Comparison of ENCODE assay signal across 8 cellular contexts in genomic region chr19:29528350-29528945, GRCh38. TPM values are rescaled to one million over a fixed set of nuclear protein-coding genes. Genes with fewer than 3 reads are reported as not detected.
A peak's percentile ranks its signal among the peaks of the same experiment; 100 is the strongest.
DNase-seq lines count a peak whose midpoint lies in the region; ATAC-seq, FAIRE-seq and TF ChIP-seq lines count a peak whose summit lies in the region.

No MANE protein-coding gene starts in this region.

- H2AFZ ChIP-seq in K562 (ENCODE audit: low read depth, low read length): no peak overlapping the region

- peaks cover 6% of the 10 kb centered on the region for H3K36me3 Mint-ChIP-seq in MCF 10A (ENCODE audit: insufficient read depth, unreplicated experiment)

- peak in 2 of 3 donors; percentile 47 to 62 for TF ChIP-seq CTCF in breast epithelium (IDR thresholded peaks at IDR 0.05)
- no peak for TF ChIP-seq CTCF in MCF 10A (IDR thresholded peaks at IDR 0.05; ENCODE audit: unreplicated experiment)
- TF ChIP-seq CTCF in K562 (IDR thresholded peaks at IDR 0.05 in 2 of 3, conservative IDR thresholded peaks at IDR 0.05 in 1 of 3; ENCODE audit: insufficient read depth in 2 of 3, low read depth in 1 of 3, low read length in 3 of 3): peak; percentile 74 to 88 (median 76)

- intact Hi-C loops in breast epithelium (cut with DNase I; ENCODE audit: low total_unique reads) (no loop called here), MCF 10A (cut with micrococcal nuclease) (no loop called here), K562 (cut with micrococcal nuclease) (loop anchor here (2.0 to 10.0 kb wide), 5 partner anchors 61 to 584 kb away; partner anchors contain the start of gene C19orf12)

- peak; percentile 24 to 75 for TF ChIP-seq RAD21 in K562 (CRISPR knock-in tag; conservative IDR thresholded peaks at IDR 0.05 in 1 of 2, IDR thresholded peaks at IDR 0.05 in 1 of 2)

- H3K9me3 Mint-ChIP-seq in MCF 10A (ENCODE audit: unreplicated experiment): peaks cover 14% of the 10 kb centered on the region

- WGBS in K562 (ENCODE audit: insufficient coverage, low coverage, missing lambda C conversion rate): 11% methylated on average over 33 of the region's 57 CpGs

- in situ Hi-C loops in K562 (cut with MboI): no loop called here

- no peaks in the 10 kb centered on the region for H3K4me1 Mint-ChIP-seq in MCF 10A (ENCODE audit: insufficient read depth, unreplicated experiment)

- H3K4me3 ChIP-seq in breast epithelium (peak overlapping the region; percentile 0 to 61 (median 31)), K562 (no peak overlapping the region)

- DNase-seq in breast epithelium (ENCODE audit: low spot score in 2 of 2) (peak in 1 of 2 donors; percentile 22), MCF 10A (ENCODE audit: unreplicated experiment) (no peak), HuH-7.5 (ENCODE audit: low spot score) (peak; percentile 78), T-helper 2 cell (peak in 4 of 5 experiments; percentile 3 to 80 (median 34)), K562 (ENCODE audit: extremely low read depth in 1 of 4, low spot score in 3 of 4) (peak; percentile 60 to 78 (median 77)), iPS-NIHi11 (ENCODE audit: low spot score) (peak; percentile 88), smooth muscle cell of the brain vasculature (ENCODE audit: low read depth, low spot score) (peak; percentile 13), NOMO-1 treated with DMSO at 0.1 percent for 48 hours (lab: John Stamatoyannopoulos, UW; ENCODE audit: unreplicated experiment) (no peak)

- no peak overlapping the region for H3K4me3 Mint-ChIP-seq in MCF 10A (ENCODE audit: unreplicated experiment)

- H4K20me1 ChIP-seq in K562 (replicated peaks; ENCODE audit: control insufficient read depth, insufficient read depth, low read length): no peaks in the 10 kb centered on the region

- TF ChIP-seq EP300 in K562 (IDR thresholded peaks at IDR 0.05; ENCODE audit: low read length): no peak

- no peak for FAIRE-seq in K562 (lab: Jason Lieb, UNC)

- H3K27me3 Mint-ChIP-seq in MCF 10A (ENCODE audit: insufficient read depth, unreplicated experiment): no peaks in the 10 kb centered on the region

- no peaks in the 10 kb centered on the region for H3K79me2 ChIP-seq in K562 (ENCODE audit: control insufficient read depth, insufficient read depth, low read length)

- H3K27ac Mint-ChIP-seq in MCF 10A (ENCODE audit: low read depth, unreplicated experiment): no peak overlapping the region

- H3K27me3 ChIP-seq in breast epithelium (peaks cover 3 to 100% of the 10 kb centered on the region in 2 donors), K562 (ENCODE audit: control insufficient read depth in 2 of 2, insufficient read depth in 2 of 2, low read length in 2 of 2) (peaks cover 0 to 31% of the 10 kb centered on the region in 2 experiments; a peak in 2 of 5 replicates)

- H3K36me3 ChIP-seq in breast epithelium (no peaks in the 10 kb centered on the region), K562 (ENCODE audit: control insufficient read depth, insufficient read depth, low read length) (no peaks in the 10 kb centered on the region)

- H3K4me2 ChIP-seq in K562 (ENCODE audit: insufficient read depth, low read length): no peak overlapping the region

- CTCF ChIA-PET in MCF 10A (lab: Yijun Ruan, JAX): no interaction called here
- CTCF ChIA-PET in K562 (lab: Yijun Ruan, JAX; ENCODE audit: low intra/inter-chr PET ratio): interaction anchor here (0.7 kb wide), 1 partner anchor 195 kb away, joined by 3 read pairs; no protein-coding TSS in a partner anchor

- no peaks in the 10 kb centered on the region for H3K9me1 ChIP-seq in K562 (ENCODE audit: control insufficient read depth, insufficient read depth, low read length)

- peaks cover 0 to 8% of the 10 kb centered on the region in 2 donors for H3K4me1 ChIP-seq in breast epithelium
- peaks cover 0 to 43% of the 10 kb centered on the region in 2 experiments; a peak in 2 of 5 replicates for H3K4me1 ChIP-seq in K562 (replicated peaks in 1 of 2; ENCODE audit: control insufficient read depth in 2 of 2, insufficient read depth in 2 of 2, low read length in 2 of 2)

- BruUV-seq in MCF 10A (replicated peaks; lab: Mats Ljungman, UMichigan) (no TSS peak), K562 (replicated peaks; lab: Mats Ljungman, UMichigan) (no TSS peak)

- peak; percentile 95 for ATAC-seq in K562

- TF ChIP-seq POLR2A in breast epithelium (IDR thresholded peaks at IDR 0.05): no peak
- no peak for TF ChIP-seq POLR2A in K562 (conservative IDR thresholded peaks at IDR 0.05)

- POLR2A ChIA-PET in MCF 10A (lab: Yijun Ruan, JAX): no interaction called here
- POLR2A ChIA-PET in K562 (lab: Yijun Ruan, JAX): interaction anchor here (1.2 kb wide), 1 partner anchor 150 kb away, joined by 5 read pairs; no protein-coding TSS in a partner anchor

- no peak overlapping the region for H3K27ac ChIP-seq in breast epithelium
- no peak overlapping the region for H3K27ac ChIP-seq in K562 (ENCODE audit: extremely low read depth, low read depth, low read length)

- no peak overlapping the region for H3K9ac ChIP-seq in K562 (ENCODE audit: insufficient read depth in 1 of 2, low read depth in 2 of 2, low read length in 2 of 2)

- H3K9me3 ChIP-seq in breast epithelium: no peaks in the 10 kb centered on the region
- no peaks in the 10 kb centered on the region for H3K9me3 ChIP-seq in K562 (replicated peaks; ENCODE audit: control insufficient read depth, insufficient read depth, low read depth, low read length)

TF ChIP-seq in K562, 482 proteins besides CTCF, POLR2A, EP300 and RAD21:
- TF ChIP-seq NRF1 (conservative IDR thresholded peaks at IDR 0.05 in 1 of 2, IDR thresholded peaks at IDR 0.05 in 1 of 2) (peak; percentile 84 to 87), HNRNPLL (IDR thresholded peaks at IDR 0.05; ENCODE audit: low read depth, low read length, poor library complexity, severe bottlenecking) (peak; percentile 33), ZNF507 (tag; conservative IDR thresholded peaks at IDR 0.05) (no peak), SMC3 (conservative IDR thresholded peaks at IDR 0.05; ENCODE audit: insufficient read depth, low read depth, low read length) (peak; percentile 47; the same call in 1 of the 2 replicates), ZNF133 (CRISPR knock-in tag; IDR thresholded peaks at IDR 0.05) (no peak), SRSF1 (IDR thresholded peaks at IDR 0.05; ENCODE audit: low read depth, low read length) (no peak), SUPT5H (IDR thresholded peaks at IDR 0.05) (no peak), MBD1 (CRISPR knock-in tag; IDR thresholded peaks at IDR 0.05) (peak; percentile 60; the same call in 1 of the 2 replicates), SRF (CRISPR knock-in tag; IDR thresholded peaks at IDR 0.05) (no peak)
- TF ChIP-seq, protein P1, sequence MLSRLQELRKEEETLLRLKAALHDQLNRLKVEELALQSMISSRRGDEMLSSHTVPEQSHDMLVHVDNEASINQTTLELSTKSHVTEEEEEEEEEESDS (CRISPR knock-in tag; IDR thresholded peaks at IDR 0.05): no peak
- TF ChIP-seq, protein P2, sequence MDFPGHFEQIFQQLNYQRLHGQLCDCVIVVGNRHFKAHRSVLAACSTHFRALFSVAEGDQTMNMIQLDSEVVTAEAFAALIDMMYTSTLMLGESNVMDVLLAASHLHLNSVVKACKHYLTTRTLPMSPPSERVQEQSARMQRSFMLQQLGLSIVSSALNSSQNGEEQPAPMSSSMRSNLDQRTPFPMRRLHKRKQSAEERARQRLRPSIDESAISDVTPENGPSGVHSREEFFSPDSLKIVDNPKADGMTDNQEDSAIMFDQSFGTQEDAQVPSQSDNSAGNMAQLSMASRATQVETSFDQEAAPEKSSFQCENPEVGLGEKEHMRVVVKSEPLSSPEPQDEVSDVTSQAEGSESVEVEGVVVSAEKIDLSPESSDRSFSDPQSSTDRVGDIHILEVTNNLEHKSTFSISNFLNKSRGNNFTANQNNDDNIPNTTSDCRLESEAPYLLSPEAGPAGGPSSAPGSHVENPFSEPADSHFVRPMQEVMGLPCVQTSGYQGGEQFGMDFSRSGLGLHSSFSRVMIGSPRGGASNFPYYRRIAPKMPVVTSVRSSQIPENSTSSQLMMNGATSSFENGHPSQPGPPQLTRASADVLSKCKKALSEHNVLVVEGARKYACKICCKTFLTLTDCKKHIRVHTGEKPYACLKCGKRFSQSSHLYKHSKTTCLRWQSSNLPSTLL (IDR thresholded peaks at IDR 0.05): no peak

RNA-seq across cellular contexts. Expression of gene VSTM2B, which starts 2.7 kb away (rescaled TPM):
- total RNA-seq in breast epithelium (not detected), MCF 10A (2022) (not detected in 2 replicates), K562 (2014; rRNA removed) (not detected in 2 replicates), K562 (2014; rRNA removed; fragmentation: Illumina TruSeq; extraction: Trizol) (not detected in 2 replicates), K562 (2015; rRNA removed; fragmentation: Illumina TruSeq; extraction: Trizol) (not detected in 2 replicates), K562 (2021) (not detected in 2 replicates)
- total RNA-seq in K562 (2011; cell fraction: chromatin; rRNA removed; ENCODE audit: low replicate concordance): not detected in 2 replicates
- not detected in 2 replicates for total RNA-seq in K562 (2011; cell fraction: nucleolus; rRNA removed)
- not detected in 2 replicates for total RNA-seq in K562 (2011; cell fraction: nucleoplasm; rRNA removed)
- polyA plus RNA-seq in K562 (2011; rRNA removed) (not detected in 2 replicates), K562 (2014; fragmentation: Illumina TruSeq; extraction: Trizol) (not detected in 2 replicates), K562 (2014; fragmentation: Nextera tagmentation; extraction: Ambion mirVana) (not detected), K562 (2014; rRNA removed) (not detected in 2 replicates)
- not detected in 2 replicates for polyA plus RNA-seq in K562 (2011; cell fraction: cytosol; rRNA removed)
- not detected in 2 replicates for polyA plus RNA-seq in K562 (2011; cell fraction: nucleus; rRNA removed)
- not detected in 2 replicates for polyA plus RNA-seq in K562 (2012)
- polyA minus RNA-seq in K562 (2011; rRNA and poly(A)+ RNA removed): not detected in 2 replicates
- polyA minus RNA-seq in K562 (2011; cell fraction: cytosol; rRNA and poly(A)+ RNA removed): not detected in 2 replicates
- not detected in 2 replicates for polyA minus RNA-seq in K562 (2011; cell fraction: nucleus; rRNA and poly(A)+ RNA removed)

Comparison
In these comparisons a context has a peak if more than half of its experiments do, and no peak if none do; other contexts are left out.
1. DNase-seq: peak in HuH-7.5 (single experiment), T-helper 2 cell (4 of 5), K562 (4 of 4), iPS-NIHi11 (single experiment) and smooth muscle cell of the brain vasculature (single experiment); none in MCF 10A (single experiment) and NOMO-1 treated with DMSO at 0.1 percent for 48 hours (single experiment).